1 cellular context compared by ENCODE assay signal in genomic region chr12:50111693-50112455, GRCh38.
TF ChIP-seq lines count a peak whose summit lies in the region.

COX14 (plus strand) TSS chr12:50112236; CDS start chr12:50120044, 7,808 bp downstream.

TF ChIP-seq in HEK293, 187 proteins besides CTCF, POLR2A, EP300 and RAD21 (continued from another document):
- TF ChIP-seq ZNF549 (tag by site-specific recombination; IDR thresholded peaks at IDR 0.05) (no peak), REST (tag by site-specific recombination; IDR thresholded peaks at IDR 0.05) (no peak), ZNF416 (tag by site-specific recombination; IDR thresholded peaks at IDR 0.05) (no peak), ZNF155 (tag by site-specific recombination; IDR thresholded peaks at IDR 0.05) (no peak), ZNF341 (tag by site-specific recombination; IDR thresholded peaks at IDR 0.05; ENCODE audit: low read depth) (peak; percentile 91), KLF17 (tag by site-specific recombination; IDR thresholded peaks at IDR 0.05) (peak; percentile 89), ZSCAN4 (tag by site-specific recombination; IDR thresholded peaks at IDR 0.05) (peak; percentile 55), ZNF621 (tag by site-specific recombination; IDR thresholded peaks at IDR 0.05) (no peak), ZNF391 (tag by site-specific recombination; IDR thresholded peaks at IDR 0.05; ENCODE audit: borderline replicate concordance, low read depth) (peak; percentile 78; the same call in 1 of the 2 replicates), ELK4 (IDR thresholded peaks at IDR 0.05; ENCODE audit: borderline replicate concordance, low read depth, low read length) (peak; percentile 59; the same call in 1 of the 2 replicates), ZNF362 (tag by site-specific recombination; IDR thresholded peaks at IDR 0.05) (no peak), SCRT1 (tag by site-specific recombination; IDR thresholded peaks at IDR 0.05; ENCODE audit: borderline replicate concordance) (no peak), ZNF274 (IDR thresholded peaks at IDR 0.05; ENCODE audit: low read length) (no peak), ZNF274 (tag by site-specific recombination; IDR thresholded peaks at IDR 0.05; ENCODE audit: borderline replicate concordance) (no peak), ZNF488 (tag by site-specific recombination; IDR thresholded peaks at IDR 0.05) (no peak), ZBTB8A (tag by site-specific recombination; IDR thresholded peaks at IDR 0.05) (no peak), ZNF280D (tag by site-specific recombination; IDR thresholded peaks at IDR 0.05) (no peak), ZNF26 (tag by site-specific recombination; IDR thresholded peaks at IDR 0.05) (no peak), HOXD13 (CRISPR knock-in tag; IDR thresholded peaks at IDR 0.05; ENCODE audit: borderline replicate concordance) (peak; percentile 97), ZNF211 (tag by site-specific recombination; IDR thresholded peaks at IDR 0.05; ENCODE audit: low read depth) (no peak), GLIS1 (tag by site-specific recombination; IDR thresholded peaks at IDR 0.05) (peak; percentile 59), RBAK (tag by site-specific recombination; IDR thresholded peaks at IDR 0.05) (no peak)
